8 cellular contexts compared by ENCODE assay signal in genomic region chr16:56988948-56989945, GRCh38. TPM values are rescaled to one million over a fixed set of nuclear protein-coding genes. Genes with fewer than 3 reads are reported as not detected.
DNase-seq lines count a peak whose midpoint lies in the region; ATAC-seq, FAIRE-seq and TF ChIP-seq lines count a peak whose summit lies in the region.

Gene NLRC5 (plus strand): TSS chr16:56989557. CDS start chr16:57020713, 31,156 bp downstream.

- peaks cover 39% of the 10 kb centered on the region for H3K4me1 ChIP-seq in keratinocyte (ENCODE audit: control insufficient read depth, extremely low read depth, insufficient read depth, low read length)

- dilution Hi-C loops in keratinocyte (cut with MboI; ENCODE audit: extremely low pct_ligation_motif_present, low sequenced_read_pairs), result no loop called here

- peaks cover 7% of the 10 kb centered on the region for H3K79me2 ChIP-seq in keratinocyte (ENCODE audit: control insufficient read depth, insufficient read depth, low read length)

- no peaks in the 10 kb centered on the region for H4K20me1 ChIP-seq in keratinocyte (ENCODE audit: control insufficient read depth, extremely low read depth, insufficient read depth, low read length)

- H3K9me3 ChIP-seq in keratinocyte (ENCODE audit: control insufficient read depth, low read depth, low read length), result no peaks in the 10 kb centered on the region

- TF ChIP-seq CTCF in keratinocyte (optimal IDR thresholded peaks at IDR 0.05 in 1 of 3, IDR thresholded peaks at IDR 0.05 in 1 of 3, conservative IDR thresholded peaks at IDR 0.05 in 1 of 3; ENCODE audit: extremely low read depth in 1 of 3, insufficient read depth in 2 of 3, low read length in 3 of 3), result no peak

- ATAC-seq in HG02970 (IDR thresholded peaks at IDR 0.05; ENCODE audit: low FRiP score, unreplicated experiment), result peak; percentile 54

- H3K27me3 ChIP-seq in keratinocyte (ENCODE audit: control insufficient read depth, extremely low read depth, insufficient read depth, low read length), result no peaks in the 10 kb centered on the region

- H3K27ac ChIP-seq in caudate nucleus (ENCODE audit: low read depth, low read length) (peak within 1 kb of the TSS; percentile 38), keratinocyte (ENCODE audit: control insufficient read depth, insufficient read depth, low read length) (peak within 1 kb of the TSS; percentile 61)

- H3K9ac ChIP-seq in keratinocyte (ENCODE audit: control insufficient read depth, extremely low read depth, insufficient read depth, low read length), result peak within 1 kb of the TSS; percentile 83

- DNase-seq in NCI-H2081 (lab: John Stamatoyannopoulos, UW) (peak; percentile 28 to 60), NCI-H2081 treated with DMSO at 0.1 percent for 48 hours (lab: John Stamatoyannopoulos, UW) (no peak), NCI-H2196 treated with DMSO at 0.1 percent for 48 hours (lab: John Stamatoyannopoulos, UW; ENCODE audit: unreplicated experiment) (peak; percentile 19), caudate nucleus (lab: John Stamatoyannopoulos, UW) (peak in 57 of 61 donors; percentile 5 to 85 (median 66)), keratinocyte (ENCODE audit: low read depth, low spot score) (no peak)
- DNase-seq in activated CD4-positive, CD25-positive, alpha-beta regulatory T cell treated with anti-CD3 and anti-CD28 coated beads, Interleukin-2, amount 50 U/mL, for 16 hours (ENCODE audit: low read depth, low spot score), result peak; percentile 86
- peak; percentile 84 to 93 (median 90) for DNase-seq in stimulated activated CD4-positive, alpha-beta T cell treated with anti-CD3 and anti-CD28 coated beads, Interleukin-12 subunit alpha, Interleukin-12 subunit beta, amount 100 ng/mL, for 48 hours (ENCODE audit: low read depth in 2 of 3, low spot score in 1 of 3)

- peak within 1 kb of the TSS; percentile 75 to 87 (median 84) for H3K4me3 ChIP-seq in keratinocyte (ENCODE audit: control insufficient read depth in 2 of 3, extremely low read depth in 1 of 3, insufficient read depth in 2 of 3, low read depth in 1 of 3, low read length in 3 of 3)

- H3K9me1 ChIP-seq in keratinocyte (ENCODE audit: control insufficient read depth, extremely low read depth, insufficient read depth, low read length), result no peaks in the 10 kb centered on the region

- peak within 1 kb of the TSS; percentile 94 for H2AFZ ChIP-seq in keratinocyte (ENCODE audit: control insufficient read depth, low read length)

- H3K4me2 ChIP-seq in keratinocyte (ENCODE audit: control insufficient read depth, extremely low read depth, insufficient read depth, low read depth, low read length), result peak within 1 kb of the TSS; percentile 100

- no peak for FAIRE-seq in keratinocyte (lab: Jason Lieb, UNC)

- no peaks in the 10 kb centered on the region for H3K36me3 ChIP-seq in keratinocyte (ENCODE audit: control insufficient read depth in 2 of 2, extremely low read depth in 1 of 2, insufficient read depth in 2 of 2, low read length in 2 of 2)

RNA-seq across cellular contexts. Expression of gene NLRC5, which starts in this region (rescaled TPM):
- 7.7 to 10.7 TPM (median 7.8 TPM) in 3 replicates for polyA plus RNA-seq in keratinocyte
- polyA plus RNA-seq in keratinocyte (2011; ENCODE audit: low read depth), result 5.9 TPM
- 4.6 and 5.2 TPM in 2 replicates for polyA plus RNA-seq in keratinocyte (2011; cell fraction: cytosol; rRNA removed)
- 25.7 and 36.9 TPM in 2 replicates for polyA plus RNA-seq in keratinocyte (2011; cell fraction: nucleus; rRNA removed)
- 6.5 and 8.1 TPM in 2 replicates for polyA plus RNA-seq in keratinocyte (2012; ENCODE audit: low replicate concordance)
- polyA minus RNA-seq in keratinocyte, result 20.3 to 37.4 TPM (median 28.2 TPM) in 3 replicates
- polyA minus RNA-seq in keratinocyte (2011; cell fraction: cytosol; rRNA and poly(A)+ RNA removed), result 6.9 TPM
- polyA minus RNA-seq in keratinocyte (2011; cell fraction: nucleus; rRNA and poly(A)+ RNA removed), result 24.4 and 31.2 TPM in 2 replicates

Comparison
In these comparisons a context has a peak if more than half of its experiments do, and no peak if none do; other contexts are left out.
1. DNase-seq: peak in NCI-H2081 (2 of 2), NCI-H2196 treated with DMSO at 0.1 percent for 48 hours (single experiment), activated CD4-positive, CD25-positive, alpha-beta regulatory T cell treated with anti-CD3 and anti-CD28 coated beads, Interleukin-2, amount 50 U/mL, for 16 hours (single experiment), caudate nucleus (57 of 61) and stimulated activated CD4-positive, alpha-beta T cell treated with anti-CD3 and anti-CD28 coated beads, Interleukin-12 subunit alpha, Interleukin-12 subunit beta, amount 100 ng/mL, for 48 hours (3 of 3); none in NCI-H2081 treated with DMSO at 0.1 percent for 48 hours (single experiment) and keratinocyte (single experiment).